In genomic region chr14:75591331-75591946, GRCh38 we compare ENCODE assay signal across 22 cellular contexts. TPM values are rescaled to one million over a fixed set of nuclear protein-coding genes. Genes with fewer than 3 reads are reported as not detected.
DNase-seq lines count a peak whose midpoint lies in the region; ATAC-seq and TF ChIP-seq lines count a peak whose summit lies in the region.
"Had no signal": no experiment of that assay in that cellular context is flagged by ENCODE, and none has a peak within 500 bp of the region (broad histone marks: within the 10 kb centered on the region; RNA-seq: fewer than 3 reads in every experiment).

No MANE protein-coding gene starts in this region.

- DNase-seq in H9 (no peak), WERI-Rb-1 (no peak), epithelial cell of proximal tubule (ENCODE audit: low read depth) (no peak), sigmoid colon (peak; percentile 30)
- no peak for DNase-seq in activated CD4-positive, alpha-beta T cell treated with anti-CD3 and anti-CD28 coated beads for 36 hours
- DNase-seq: C1 segment of cervical spinal cord; CD8-positive, alpha-beta memory T cell; DMS53; EL; KG1; NCI-H1417 treated with DMSO at 0.1 percent for 48 hours; NCI-H187 treated with DMSO at 0.1 percent for 48 hours; NCI-H2227 treated with DMSO at 0.1 percent for 48 hours; NCI-H510A treated with DMSO at 0.1 percent for 48 hours; NCI-H82; OCI-M1; SHP77 had no signal

- no peak overlapping the region for H3K4ac ChIP-seq in H9 (ENCODE audit: low read depth, low read length)

- peaks cover 6 to 10% (median 7%) of the 10 kb centered on the region in 3 experiments for H3K36me3 Mint-ChIP-seq in H9 (ENCODE audit: insufficient read depth in 1 of 3, low read depth in 3 of 3)
- H3K36me3 Mint-ChIP-seq in activated CD4-positive, alpha-beta T cell treated with anti-CD3 and anti-CD28 coated beads for 36 hours (ENCODE audit: low read depth): peaks cover 8% of the 10 kb centered on the region

- no peak for TF ChIP-seq EP300 in sigmoid colon (IDR thresholded peaks at IDR 0.05)

- H3K36me3 ChIP-seq in WERI-Rb-1 (no peaks in the 10 kb centered on the region), sigmoid colon (no peaks in the 10 kb centered on the region)

- no peak overlapping the region for H3K4me2 ChIP-seq in H9 (ENCODE audit: insufficient read depth, insufficient read length, low read length)

- H3K14ac ChIP-seq in H9 (ENCODE audit: insufficient read depth, low read length): no peak overlapping the region

- no CpG with 5 or more reads among the region's 1 CpG for WGBS in H9 (ENCODE audit: extremely low coverage, insufficient read length, low lambda C conversion rate)
- WGBS in sigmoid colon, 2 donors: 98 to 100% methylated on average over 1 of the region's 1 CpG

- H3K23ac ChIP-seq in H9 (ENCODE audit: insufficient read length, low read depth, low read length): no peak overlapping the region

- no peaks in the 10 kb centered on the region; the same call in 1 of the 2 replicates for H3K27me3 Mint-ChIP-seq in H9 (ENCODE audit: low read depth)
- H3K27me3 Mint-ChIP-seq in activated CD4-positive, alpha-beta T cell treated with anti-CD3 and anti-CD28 coated beads for 36 hours: no peaks in the 10 kb centered on the region

- H3K4me1 ChIP-seq in H9 (ENCODE audit: insufficient read depth, low read length): no peaks in the 10 kb centered on the region
- H3K4me1 ChIP-seq in sigmoid colon: no peaks in the 10 kb centered on the region

- TF ChIP-seq POLR2A in sigmoid colon (IDR thresholded peaks at IDR 0.05): no peak

- no peaks in the 10 kb centered on the region for H3K79me1 ChIP-seq in H9 (ENCODE audit: insufficient read depth, low read depth, low read length, poor library complexity, severe bottlenecking)

- H3T11ph ChIP-seq in H9 (ENCODE audit: low read length): no peak overlapping the region

- no peaks in the 10 kb centered on the region for H3K79me2 ChIP-seq in H9 (ENCODE audit: insufficient read depth, low read length)

- H4K5ac ChIP-seq in H9 (ENCODE audit: insufficient read length, low read depth, low read length): no peak overlapping the region

- H2BK5ac ChIP-seq in H9 (ENCODE audit: insufficient read length, low read length): no peak overlapping the region

- H3K9ac ChIP-seq in H9 (ENCODE audit: extremely low read depth, insufficient read length, low read length): no peak overlapping the region

- H4K20me1 ChIP-seq in H9 (ENCODE audit: control insufficient read depth, insufficient read depth, insufficient read length): no peaks in the 10 kb centered on the region

- no peak overlapping the region for H3K4me3 ChIP-seq in WERI-Rb-1 (ENCODE audit: low read depth, low read length)
- no peak overlapping the region for H3K4me3 ChIP-seq in epithelial cell of proximal tubule (ENCODE audit: low read depth, low read length)
- H3K4me3 ChIP-seq in sigmoid colon: no peak overlapping the region
- H3K4me3 ChIP-seq: GM12878, SK-N-MC had no signal

- H3K18ac ChIP-seq in H9 (ENCODE audit: insufficient read length, low read depth, low read length): no peak overlapping the region

- H3K27ac Mint-ChIP-seq in H9: no peak overlapping the region
- H3K27ac Mint-ChIP-seq in activated CD4-positive, alpha-beta T cell treated with anti-CD3 and anti-CD28 coated beads for 36 hours: no peak overlapping the region
- H3K27ac Mint-ChIP-seq: CD8-positive, alpha-beta memory T cell had no signal

- H4K8ac ChIP-seq in H9 (replicated peaks; ENCODE audit: insufficient read length, low read depth, low read length): no peak overlapping the region

- ATAC-seq in activated CD4-positive, alpha-beta T cell treated with anti-CD3 and anti-CD28 coated beads for 36 hours: no peak
- ATAC-seq in GM21367 (IDR thresholded peaks at IDR 0.05; ENCODE audit: unreplicated experiment) (no peak), GM21381 (IDR thresholded peaks at IDR 0.05; ENCODE audit: unreplicated experiment) (no peak)
- ATAC-seq: GM12878, HCT116 had no signal

- H3K4me3 Mint-ChIP-seq in H9: no peak overlapping the region
- H3K4me3 Mint-ChIP-seq in activated CD4-positive, alpha-beta T cell treated with anti-CD3 and anti-CD28 coated beads for 36 hours: no peak overlapping the region
- H3K4me3 Mint-ChIP-seq: CD8-positive, alpha-beta memory T cell had no signal

- H3K9me3 ChIP-seq in H9 (ENCODE audit: control insufficient read depth, low read depth, low read length): peaks cover 6% of the 10 kb centered on the region
- H3K9me3 ChIP-seq in WERI-Rb-1 (ENCODE audit: severe bottlenecking): peaks cover 4% of the 10 kb centered on the region
- H3K9me3 ChIP-seq in sigmoid colon: no peaks in the 10 kb centered on the region

- POLR2A ChIA-PET in activated CD4-positive, alpha-beta T cell treated with anti-CD3 and anti-CD28 coated beads for 36 hours (lab: Charles Lee): no interaction called here

- no peak overlapping the region for H2BK15ac ChIP-seq in H9 (ENCODE audit: low read depth, low read length)

- TF ChIP-seq CTCF in H9 (conservative IDR thresholded peaks at IDR 0.05) (peak; percentile 45; the same call in 2 of the 3 replicates), WERI-Rb-1 (IDR thresholded peaks at IDR 0.05; ENCODE audit: low read depth, low read length) (peak; percentile 33), epithelial cell of proximal tubule (conservative IDR thresholded peaks at IDR 0.05; ENCODE audit: low read depth, low read length) (peak; percentile 15), sigmoid colon (IDR thresholded peaks at IDR 0.05) (no peak)

- no peak overlapping the region for H2BK120ac ChIP-seq in H9 (ENCODE audit: low read depth, low read length, poor library complexity, severe bottlenecking)

- no peak overlapping the region for H3K56ac ChIP-seq in H9 (ENCODE audit: insufficient read length, low read depth, low read length)

- no peak overlapping the region for H2BK20ac ChIP-seq in H9 (ENCODE audit: low read depth, low read length, poor library complexity, severe bottlenecking)

- H2BK12ac ChIP-seq in H9 (ENCODE audit: insufficient read length, low read depth, low read length): no peak overlapping the region

- H3K23me2 ChIP-seq in H9 (ENCODE audit: insufficient read length, low read depth, low read length, poor library complexity, severe bottlenecking): no peaks in the 10 kb centered on the region

- peaks cover 16 to 23% of the 10 kb centered on the region in 2 experiments; a peak in 4 of 5 replicates for H3K9me3 Mint-ChIP-seq in H9
- H3K9me3 Mint-ChIP-seq in activated CD4-positive, alpha-beta T cell treated with anti-CD3 and anti-CD28 coated beads for 36 hours (ENCODE audit: low read depth): no peaks in the 10 kb centered on the region
- H3K9me3 Mint-ChIP-seq: CD8-positive, alpha-beta memory T cell had no signal

- H3K27me3 ChIP-seq in H9 (ENCODE audit: insufficient read depth, low read length): no peaks in the 10 kb centered on the region
- no peaks in the 10 kb centered on the region for H3K27me3 ChIP-seq in WERI-Rb-1 (ENCODE audit: insufficient read depth, low read depth, severe bottlenecking)
- H3K27me3 ChIP-seq in sigmoid colon: no peaks in the 10 kb centered on the region

- H3K4me1 Mint-ChIP-seq in H9: peaks cover 9% of the 10 kb centered on the region in 2 experiments; a peak in 3 of 4 replicates
- H3K4me1 Mint-ChIP-seq in activated CD4-positive, alpha-beta T cell treated with anti-CD3 and anti-CD28 coated beads for 36 hours: no peaks in the 10 kb centered on the region
- H3K4me1 Mint-ChIP-seq: CD8-positive, alpha-beta memory T cell had no signal

- no peak overlapping the region for H2AK5ac ChIP-seq in H9 (ENCODE audit: insufficient read length, low read length)

- intact Hi-C loops in sigmoid colon (cut with DNase I): no loop called here
- intact Hi-C loops in activated CD4-positive, alpha-beta T cell treated with anti-CD3 and anti-CD28 coated beads for 36 hours (cut with DNase I, micrococcal nuclease): no loop called here

- H2AFZ ChIP-seq in H9 (ENCODE audit: low read length): no peak overlapping the region

- H4K91ac ChIP-seq in H9 (ENCODE audit: insufficient read length, low read depth, low read length): no peak overlapping the region

- CTCF ChIA-PET in activated CD4-positive, alpha-beta T cell treated with anti-CD3 and anti-CD28 coated beads for 36 hours (lab: Charles Lee): interaction anchor here (0.5 to 0.6 kb wide), 2 partner anchors 77 to 205 kb away, joined by 3 to 4 read pairs; no protein-coding TSS in a partner anchor

- H3K27ac ChIP-seq in H9 (ENCODE audit: insufficient read length, low read depth, low read length): no peak overlapping the region
- H3K27ac ChIP-seq in WERI-Rb-1: no peak overlapping the region
- H3K27ac ChIP-seq in sigmoid colon: no peak overlapping the region
- H3K27ac ChIP-seq: SK-N-MC had no signal

RNA-seq across cellular contexts. Expression of gene FLVCR2, which starts 13.0 kb away (rescaled TPM):
- total RNA-seq in H9 (2021) (6.1 and 7.1 TPM in 2 replicates), epithelial cell of proximal tubule (0.07 and 0.75 TPM in 2 replicates), sigmoid colon (1 to 10 TPM; 2.4 to 3.0 (median 2.8) TPM)
- polyA plus RNA-seq in sigmoid colon: 10 to 100 TPM in 1 of 3 donors, 1 to 10 TPM in 2; 3.6 to 14.8 (median 4.9) TPM
- 1 to 10 TPM; 2.2 to 3.2 TPM for total RNA-seq in activated CD4-positive, alpha-beta T cell treated with anti-CD3 and anti-CD28 coated beads for 36 hours

Comparison
In these comparisons a context has a peak if more than half of its experiments do, and no peak if none do; other contexts are left out.
1. CTCF ChIP-seq: peak in H9 (single experiment), WERI-Rb-1 (single experiment) and epithelial cell of proximal tubule (single experiment); none in sigmoid colon (0 of 4).